In the genomic region with DNA sequence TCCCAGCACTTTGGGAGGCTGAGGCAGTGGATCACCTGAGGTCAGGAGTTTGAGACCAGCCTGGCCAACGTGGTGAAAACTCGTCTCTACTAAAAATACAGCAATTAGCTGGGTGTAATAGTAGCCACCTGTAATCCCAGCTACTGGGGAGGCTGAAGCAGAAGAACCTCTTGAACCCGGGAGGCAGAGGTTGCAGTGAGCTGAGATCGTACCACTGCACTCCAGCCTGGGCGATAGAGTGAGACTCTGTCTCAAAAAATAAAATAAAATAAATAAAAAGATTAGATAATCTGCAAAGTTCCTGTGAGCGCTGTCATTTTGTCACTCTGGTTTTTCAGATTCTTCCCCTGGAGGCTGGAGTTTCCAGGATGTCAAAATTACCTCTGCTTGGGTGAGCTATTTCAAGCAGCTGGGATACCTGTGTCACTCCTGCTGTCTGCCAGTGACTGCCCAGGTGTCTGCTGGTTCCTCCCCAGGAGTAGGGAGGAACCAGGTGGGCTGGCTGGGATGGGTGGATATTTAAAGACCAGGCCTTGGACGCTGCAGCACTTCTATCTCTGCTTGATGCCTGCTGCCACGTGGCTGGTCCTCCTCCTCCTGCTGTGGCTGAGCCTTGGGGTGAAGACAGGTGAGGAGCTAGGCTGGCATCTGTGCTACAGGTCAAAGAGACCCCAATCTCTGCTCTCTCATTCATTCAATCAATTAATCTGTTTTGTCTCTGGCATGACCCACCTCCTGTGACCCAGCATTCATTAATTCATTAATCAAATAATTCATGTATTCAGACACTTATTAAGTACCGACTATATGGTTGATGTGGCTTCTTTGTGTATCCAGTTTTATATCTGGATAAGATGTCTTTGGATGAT, we compare ENCODE assay signal across 17 cellular contexts. TPM values are rescaled to one million over a fixed set of nuclear protein-coding genes. Genes with fewer than 3 reads are reported as not detected.
DNase-seq lines count a peak whose midpoint lies in the region; ATAC-seq and TF ChIP-seq lines count a peak whose summit lies in the region.
"Had no signal": no experiment of that assay in that cellular context is flagged by ENCODE, and none has a peak within 500 bp of the region (broad histone marks: within the 10 kb centered on the region; RNA-seq: fewer than 3 reads in every experiment).

No MANE protein-coding gene starts in this region.

- H3K9me3 ChIP-seq in T-helper 17 cell (ENCODE audit: control insufficient read depth, low read length, poor library complexity, severe bottlenecking) (no peaks in the 10 kb centered on the region), mucosa of descending colon (no peaks in the 10 kb centered on the region), uterus (no peaks in the 10 kb centered on the region)
- H3K9me3 ChIP-seq: A549, MG63 had no signal

- H3K4me3 ChIP-seq in mucosa of descending colon (no peak overlapping the region), uterus (no peak overlapping the region)
- H3K4me3 ChIP-seq: A549, MG63 had no signal

- H3K9me3 Mint-ChIP-seq in natural killer cell treated with Interleukin-12 subunit alpha and Interleukin-12 subunit beta and Interleukin-15 and Interleukin-18, amount 100 ng/mL, for 72 hours: no peaks in the 10 kb centered on the region
- no peaks in the 10 kb centered on the region for H3K9me3 Mint-ChIP-seq in natural killer cell

- TF ChIP-seq POLR2A in uterus (IDR thresholded peaks at IDR 0.05): no peak

- H3K4me1 Mint-ChIP-seq in natural killer cell treated with Interleukin-12 subunit alpha and Interleukin-12 subunit beta and Interleukin-15 and Interleukin-18, amount 100 ng/mL, for 72 hours (ENCODE audit: low read depth in 2 of 2): peaks cover 7 to 9% of the 10 kb centered on the region in 2 donors
- peaks cover 4 to 10% of the 10 kb centered on the region in 2 donors for H3K4me1 Mint-ChIP-seq in natural killer cell
- peaks cover 20% of the 10 kb centered on the region for H3K4me1 Mint-ChIP-seq in T-helper 17 cell

- H3K27me3 ChIP-seq in uterus: no peaks in the 10 kb centered on the region
- H3K27me3 ChIP-seq: MG63 had no signal

- H3K36me3 ChIP-seq in mucosa of descending colon (ENCODE audit: low read depth): no peaks in the 10 kb centered on the region
- no peaks in the 10 kb centered on the region for H3K36me3 ChIP-seq in uterus

- no peaks in the 10 kb centered on the region for H3K4me1 ChIP-seq in mucosa of descending colon (ENCODE audit: low read depth)
- H3K4me1 ChIP-seq in uterus: peaks cover 0 to 3% of the 10 kb centered on the region in 2 donors

- peaks cover 16% of the 10 kb centered on the region for H3K36me3 Mint-ChIP-seq in natural killer cell treated with Interleukin-12 subunit alpha and Interleukin-12 subunit beta and Interleukin-15 and Interleukin-18, amount 100 ng/mL, for 72 hours
- H3K36me3 Mint-ChIP-seq in natural killer cell (no peaks in the 10 kb centered on the region), T-helper 17 cell (ENCODE audit: low read depth) (peaks cover 17% of the 10 kb centered on the region)

- peak; percentile 49 for DNase-seq in natural killer cell treated with Interleukin-12 subunit alpha and Interleukin-12 subunit beta and Interleukin-15 and Interleukin-18, amount 100 ng/mL, for 72 hours (ENCODE audit: low spot score)
- DNase-seq in natural killer cell (no peak), T-helper 17 cell (no peak), mucosa of descending colon (no peak), uterus (no peak), cerebellar nuclear complex (lab: John Stamatoyannopoulos, UW) (no peak), HCEC 1CT (no peak), NCI-H187 treated with DMSO at 0.1 percent for 48 hours (lab: John Stamatoyannopoulos, UW) (no peak)
- DNase-seq: GDM1, GOT3, MG63, NCI-H1105, NCI-H187, NCI-H2171, NCI-H446 treated with DMSO at 0.1 percent for 48 hours had no signal

- TF ChIP-seq CTCF in natural killer cell (IDR thresholded peaks at IDR 0.05) (no peak), mucosa of descending colon (IDR thresholded peaks at IDR 0.05) (no peak), uterus (IDR thresholded peaks at IDR 0.05) (no peak)

- H3K27ac Mint-ChIP-seq in natural killer cell treated with Interleukin-12 subunit alpha and Interleukin-12 subunit beta and Interleukin-15 and Interleukin-18, amount 100 ng/mL, for 72 hours: no peak overlapping the region
- H3K27ac Mint-ChIP-seq in natural killer cell: no peak overlapping the region
- H3K27ac Mint-ChIP-seq in T-helper 17 cell: peak overlapping the region; percentile 37

- no peak overlapping the region for H3K4me3 Mint-ChIP-seq in natural killer cell treated with Interleukin-12 subunit alpha and Interleukin-12 subunit beta and Interleukin-15 and Interleukin-18, amount 100 ng/mL, for 72 hours
- no peak overlapping the region for H3K4me3 Mint-ChIP-seq in natural killer cell
- no peak overlapping the region for H3K4me3 Mint-ChIP-seq in T-helper 17 cell

- no peaks in the 10 kb centered on the region for H3K27me3 Mint-ChIP-seq in natural killer cell treated with Interleukin-12 subunit alpha and Interleukin-12 subunit beta and Interleukin-15 and Interleukin-18, amount 100 ng/mL, for 72 hours
- H3K27me3 Mint-ChIP-seq in natural killer cell (ENCODE audit: low read depth in 2 of 2) (no peaks in the 10 kb centered on the region), T-helper 17 cell (no peaks in the 10 kb centered on the region)

- H3K27ac ChIP-seq in uterus: no peak overlapping the region
- H3K27ac ChIP-seq: A549, C4-2B had no signal

- no peak for ATAC-seq in natural killer cell treated with Interleukin-12 subunit alpha and Interleukin-12 subunit beta and Interleukin-15 and Interleukin-18, amount 100 ng/mL, for 72 hours
- ATAC-seq in natural killer cell (no peak), T-helper 17 cell (no peak), mucosa of descending colon (peak; percentile 16)
- ATAC-seq: A549 had no signal

- intact Hi-C loops in natural killer cell (cut with micrococcal nuclease): no loop called here
- intact Hi-C loops in mucosa of descending colon (cut with DNase I, micrococcal nuclease): no loop called here
- intact Hi-C loops in uterus (cut with DNase I; ENCODE audit: low total_unique reads): no loop called here

RNA-seq across cellular contexts. Expression of a gene that starts 19.5 kb away (rescaled TPM):
- 1 to 10 TPM; 2.4 to 3.5 TPM for total RNA-seq in natural killer cell treated with Interleukin-12 subunit alpha and Interleukin-12 subunit beta and Interleukin-15 and Interleukin-18, amount 100 ng/mL, for 72 hours
- total RNA-seq in natural killer cell (10 to 100 TPM in 1 of 3 donors, 1 to 10 TPM in 2; 4.1 to 11.4 (median 5.9) TPM), T-helper 17 cell (10 to 100 TPM in 1 of 2 donors, 1 to 10 TPM in 1; 6.4 to 13.2 TPM), mucosa of descending colon (100 to 1,000 TPM in 2 of 3 donors, 10 to 100 TPM in 1; 29.5 to 147 (median 112) TPM), uterus (10 to 100 TPM in 1 of 4 donors, 1 to 10 TPM in 2, under 1 TPM in 1; 0.29 to 17.6 (median 4.4) TPM)
